21 cellular contexts compared by ENCODE assay signal in genomic region chr12:30853561-30854133, GRCh38.
A peak's percentile ranks its signal among the peaks of the same experiment; 100 is the strongest.
DNase-seq lines count a peak whose midpoint lies in the region; ATAC-seq and TF ChIP-seq lines count a peak whose summit lies in the region.
"Had no signal": no experiment of that assay in that cellular context is flagged by ENCODE, and none has a peak within 500 bp of the region (broad histone marks: within the 10 kb centered on the region; RNA-seq: fewer than 3 reads in every experiment).

No MANE protein-coding gene starts in this region.

- H3K36me3 ChIP-seq in trophoblast cell (ENCODE audit: control insufficient read depth in 1 of 2, insufficient read depth in 2 of 2, low read length in 2 of 2) (no peaks in the 10 kb centered on the region), upper lobe of right lung (no peaks in the 10 kb centered on the region)

- no peak overlapping the region for H2BK5ac ChIP-seq in trophoblast cell (ENCODE audit: low read depth, low read length, poor library complexity)

- no peak overlapping the region for H4K12ac ChIP-seq in trophoblast cell (ENCODE audit: low read depth, low read length)

- no peak overlapping the region for H3K23ac ChIP-seq in trophoblast cell (ENCODE audit: low read length)

- peaks cover 3% of the 10 kb centered on the region for H3K4me1 ChIP-seq in right cardiac atrium (ENCODE audit: control insufficient read depth, insufficient read depth, low read length)
- no peaks in the 10 kb centered on the region for H3K4me1 ChIP-seq in trophoblast cell (ENCODE audit: control insufficient read depth in 1 of 2, insufficient read depth in 2 of 2, low read length in 2 of 2)
- no peaks in the 10 kb centered on the region for H3K4me1 ChIP-seq in upper lobe of right lung

- DNase-seq in right cardiac atrium (peak in 2 of 3 donors; percentile 45 to 52), left cardiac atrium (no peak), islet precursor cell (peak; percentile 51), trophoblast cell (no peak), upper lobe of right lung (no peak), sciatic nerve (ENCODE audit: low spot score) (no peak)
- DNase-seq in stimulated activated CD4-positive, alpha-beta T cell treated with anti-CD3 and anti-CD28 coated beads, Interleukin-4, amount 100 ng/mL, for 24 hours = no peak
- DNase-seq: Calu3, DMS79 treated with DMSO at 0.1 percent for 48 hours, GF-D8, H7, KBM-7, MV-4-11, NCI-H1105, NCI-H2029 treated with DMSO at 0.1 percent for 48 hours, NCI-H2227 treated with DMSO at 0.1 percent for 48 hours, NCI-H526 treated with DMSO at 0.1 percent for 48 hours, SHP77 treated with DMSO at 0.1 percent for 48 hours had no signal

- H2BK12ac ChIP-seq in trophoblast cell (ENCODE audit: low read length) = no peak overlapping the region

- H2AFZ ChIP-seq in trophoblast cell (ENCODE audit: insufficient read depth, low read length, poor library complexity) = no peak overlapping the region

- intact Hi-C loops in right cardiac atrium (cut with DNase I) (loop anchor here in 3 of 4 donors (2.0 to 10.0 kb wide), 3 partner anchors 133 to 421 kb away; no protein-coding TSS in a partner anchor), left cardiac atrium (cut with DNase I) (loop anchor here in 1 of 2 donors (5.0 kb wide), 1 partner anchor 134 kb away; no protein-coding TSS in a partner anchor), upper lobe of right lung (cut with DNase I) (no loop called here), sciatic nerve (cut with DNase I) (loop anchor here (10.0 kb wide), 1 partner anchor 411 kb away; no protein-coding TSS in a partner anchor)

- no peaks in the 10 kb centered on the region for H3K79me1 ChIP-seq in trophoblast cell (ENCODE audit: low read length)

- peak; percentile 22 to 51 for ATAC-seq in right cardiac atrium
- ATAC-seq in left cardiac atrium = no peak
- peak; percentile 32 for ATAC-seq in upper lobe of right lung
- no peak for ATAC-seq in sciatic nerve
- no peak for ATAC-seq in GM21717 (IDR thresholded peaks at IDR 0.05; ENCODE audit: unreplicated experiment)

- no peak overlapping the region for H3K18ac ChIP-seq in trophoblast cell (ENCODE audit: low read length)

- no peak overlapping the region for H2AK5ac ChIP-seq in trophoblast cell (ENCODE audit: low read length)

- H2BK120ac ChIP-seq in trophoblast cell (ENCODE audit: insufficient read depth, low read length, poor library complexity) = no peak overlapping the region

- no peaks in the 10 kb centered on the region for H3K27me3 ChIP-seq in right cardiac atrium (ENCODE audit: control insufficient read depth, insufficient read depth)
- H3K27me3 ChIP-seq in trophoblast cell (ENCODE audit: insufficient read depth, low read length) = no peaks in the 10 kb centered on the region
- H3K27me3 ChIP-seq in upper lobe of right lung = no peaks in the 10 kb centered on the region

- H3K79me2 ChIP-seq in trophoblast cell (ENCODE audit: control insufficient read depth, insufficient read depth, low read length, poor library complexity) = no peaks in the 10 kb centered on the region

- no peak overlapping the region for H4K8ac ChIP-seq in trophoblast cell (ENCODE audit: low read depth, low read length)

- H3K27ac ChIP-seq in right cardiac atrium (ENCODE audit: low read length) (no peak overlapping the region), trophoblast cell (ENCODE audit: low read depth, low read length) (no peak overlapping the region), upper lobe of right lung (no peak overlapping the region)
- H3K27ac ChIP-seq: RWPE1, SK-N-MC had no signal

- H3K4me2 ChIP-seq in trophoblast cell (ENCODE audit: low read length) = no peak overlapping the region

- H3K14ac ChIP-seq in trophoblast cell (ENCODE audit: low read length) = no peak overlapping the region

- no peak overlapping the region for H3K4ac ChIP-seq in trophoblast cell (ENCODE audit: low read depth, low read length)

- TF ChIP-seq CTCF in upper lobe of right lung (IDR thresholded peaks at IDR 0.05) = no peak

- no peak overlapping the region for H3K9ac ChIP-seq in trophoblast cell (ENCODE audit: low read length)

- H3K9me3 ChIP-seq in right cardiac atrium (ENCODE audit: control insufficient read depth, low read length) (no peaks in the 10 kb centered on the region), trophoblast cell (ENCODE audit: insufficient read depth, low read depth, low read length) (no peaks in the 10 kb centered on the region), upper lobe of right lung (no peaks in the 10 kb centered on the region)

- H3K4me3 ChIP-seq in right cardiac atrium (ENCODE audit: low read length) (no peak overlapping the region), trophoblast cell (ENCODE audit: low read depth, low read length) (peak overlapping the region; percentile 37), upper lobe of right lung (no peak overlapping the region)
- H3K4me3 ChIP-seq: SK-N-MC had no signal

- no peak overlapping the region for H4K91ac ChIP-seq in trophoblast cell (ENCODE audit: low read depth, low read length)

- 91% methylated on average over 20 of the region's 20 CpGs for WGBS in right cardiac atrium
- WGBS in trophoblast cell (ENCODE audit: extremely low coverage, insufficient coverage, insufficient read length) = no CpG with 5 or more reads among the region's 20 CpGs

Comparison
In these comparisons a context has a peak if more than half of its experiments do, and no peak if none do; other contexts are left out.
1. ATAC-seq: peak in right cardiac atrium (2 of 2) and upper lobe of right lung (single experiment); none in left cardiac atrium (0 of 2), sciatic nerve (single experiment) and GM21717 (single experiment).
2. DNase-seq: peak in right cardiac atrium (2 of 3) and islet precursor cell (single experiment); none in left cardiac atrium (single experiment), trophoblast cell (0 of 2), upper lobe of right lung (single experiment), sciatic nerve (single experiment) and stimulated activated CD4-positive, alpha-beta T cell treated with anti-CD3 and anti-CD28 coated beads, Interleukin-4, amount 100 ng/mL, for 24 hours (single experiment).